ENCODE assay signal across 8 cellular contexts in genomic region chr22:37636186-37636948, GRCh38. TPM values are rescaled to one million over a fixed set of nuclear protein-coding genes. Genes with fewer than 3 reads are reported as not detected.
A peak's percentile ranks its signal among the peaks of the same experiment; 100 is the strongest.
DNase-seq lines count a peak whose midpoint lies in the region; ATAC-seq, FAIRE-seq and TF ChIP-seq lines count a peak whose summit lies in the region.

No MANE protein-coding gene starts in this region.

- peak overlapping the region; percentile 73; the same call in 1 of the 2 replicates for H3K27ac ChIP-seq in 22Rv1

- TF ChIP-seq CTCF in 22Rv1 (IDR thresholded peaks at IDR 0.05) (no peak), WTC11 (IDR thresholded peaks at IDR 0.05) (no peak)

- no peak for ATAC-seq in HG03095 (IDR thresholded peaks at IDR 0.05; ENCODE audit: unreplicated experiment)
- no peak for ATAC-seq in WTC11

- peak; percentile 93 for FAIRE-seq in GM19239 (lab: Jason Lieb, UNC)

- peaks cover 5% of the 10 kb centered on the region; the same call in 1 of the 2 replicates for H3K4me1 ChIP-seq in HAP-1

- no peaks in the 10 kb centered on the region for H3K9me3 Mint-ChIP-seq in WTC11

- H3K4me3 Mint-ChIP-seq in WTC11: no peak overlapping the region

- no peaks in the 10 kb centered on the region for H3K9me3 ChIP-seq in HAP-1

- no peak overlapping the region for H3K4me3 ChIP-seq in HAP-1

- no peaks in the 10 kb centered on the region for H3K36me3 Mint-ChIP-seq in WTC11

- peaks cover 29% of the 10 kb centered on the region for H3K4me1 Mint-ChIP-seq in WTC11

- no peak overlapping the region for H3K27ac Mint-ChIP-seq in WTC11

- POLR2A ChIA-PET in WTC11 (lab: Charles Lee): interaction anchor here (0.6 kb wide), 2 partner anchors 72 to 157 kb away, joined by 3 read pairs; no protein-coding TSS in a partner anchor

- DNase-seq in GM19239 (ENCODE audit: insufficient read length, low spot score) (no peak), SW480 (ENCODE audit: low spot score) (peak; percentile 28), foreskin melanocyte (peak; percentile 80), HAP-1 (ENCODE audit: low spot score in 2 of 2) (no peak), NCI-H345 (lab: John Stamatoyannopoulos, UW) (no peak), WTC11 (ENCODE audit: low spot score) (no peak)

- in situ Hi-C loops in HAP-1 (cut with MboI; ENCODE audit: low sequenced_read_pairs): no loop called here

- peaks cover 3% of the 10 kb centered on the region; the same call in 1 of the 2 replicates for H3K36me3 ChIP-seq in HAP-1 (replicated peaks)

- H3K27me3 Mint-ChIP-seq in WTC11 (ENCODE audit: low read depth): no peaks in the 10 kb centered on the region

- no peaks in the 10 kb centered on the region for H3K27me3 ChIP-seq in HAP-1 (ENCODE audit: low read depth)

- CTCF ChIA-PET in WTC11 (lab: Charles Lee): interaction anchor here (0.7 to 3.4 kb wide), 8 partner anchors 8 to 98 kb away, joined by 3 to 17 read pairs (median 6); partner anchors contain the start of genes GGA1, NOL12 and PDXP

TF ChIP-seq in WTC11, 78 proteins besides CTCF, POLR2A, EP300 and RAD21:
- TF ChIP-seq ZBTB21 (CRISPR knock-in tag; IDR thresholded peaks at IDR 0.05; ENCODE audit: borderline replicate concordance) (no peak), ZNF423 (CRISPR knock-in tag; IDR thresholded peaks at IDR 0.05) (no peak), ZNF219 (CRISPR knock-in tag; IDR thresholded peaks at IDR 0.05; ENCODE audit: borderline replicate concordance) (no peak), ATF3 (CRISPR knock-in tag; conservative IDR thresholded peaks at IDR 0.05) (no peak)

RNA-seq across cellular contexts. Expression of gene SH3BP1, which starts 3.1 kb away (rescaled TPM):
- 35.4 to 39.4 TPM (median 36.6 TPM) in 3 replicates for total RNA-seq in WTC11 (2021)

RNA-seq across cellular contexts. Expression of gene PDXP, which starts 22.2 kb away (rescaled TPM):
- 36.1 to 42.5 TPM (median 42.3 TPM) in 3 replicates for total RNA-seq in WTC11 (2021)

RNA-seq across cellular contexts. Expression of gene GGA1, which starts 27.7 kb away (rescaled TPM):
- total RNA-seq in WTC11 (2021): 59.5 to 66.3 TPM (median 61.6 TPM) in 3 replicates

RNA-seq across cellular contexts. Expression of gene LGALS1, which starts 39.1 kb away (rescaled TPM):
- 17.3 to 23.5 TPM (median 19.2 TPM) in 3 replicates for total RNA-seq in WTC11 (2021)

RNA-seq across cellular contexts. Expression of gene NOL12, which starts 49.8 kb away (rescaled TPM):
- total RNA-seq in WTC11 (2021): 20.3 to 24.9 TPM (median 22.0 TPM) in 3 replicates

Comparison
In these comparisons a context has a peak if more than half of its experiments do, and no peak if none do; other contexts are left out.
1. DNase-seq: peak in SW480 (single experiment) and foreskin melanocyte (single experiment); none in GM19239 (single experiment), HAP-1 (0 of 2), NCI-H345 (single experiment) and WTC11 (single experiment).